Comparison of ENCODE assay signal across 17 cellular contexts in genomic region chr10:8311526-8312070, GRCh38.
DNase-seq lines count a peak whose midpoint lies in the region; ATAC-seq, FAIRE-seq and TF ChIP-seq lines count a peak whose summit lies in the region.
"Had no signal": no experiment of that assay in that cellular context is flagged by ENCODE, and none has a peak within 500 bp of the region (broad histone marks: within the 10 kb centered on the region; RNA-seq: fewer than 3 reads in every experiment).

No MANE protein-coding gene starts in this region.

- no peak overlapping the region for H3K4ac ChIP-seq in neuronal stem cell (ENCODE audit: low read length)

- no CpG with 5 or more reads among the region's 2 CpGs for WGBS in neuronal stem cell (ENCODE audit: extremely low coverage in 2 of 2, insufficient read length in 2 of 2, insufficient replicate concordance in 1 of 2), 2 donors

- H3K36me3 ChIP-seq in astrocyte (ENCODE audit: insufficient read depth, low read length) (no peaks in the 10 kb centered on the region), neuronal stem cell (replicated peaks in 1 of 2; ENCODE audit: control insufficient read depth in 2 of 2, insufficient read depth in 2 of 2, low read length in 2 of 2) (no peaks in the 10 kb centered on the region)
- H3K36me3 ChIP-seq: BLaER1 treated with 17β-estradiol and CSF1 and Interleukin-3, amounts not matched to agents 10 nM and 100 nM had no signal

- H3K18ac ChIP-seq in neuronal stem cell (ENCODE audit: low read length), result no peak overlapping the region

- FAIRE-seq in astrocyte (lab: Jason Lieb, UNC), result no peak
- FAIRE-seq: GM18507, HepG2 had no signal

- no peak overlapping the region for H2BK120ac ChIP-seq in neuronal stem cell (ENCODE audit: low read depth, low read length)

- H3K14ac ChIP-seq in neuronal stem cell (ENCODE audit: low read length), result no peak overlapping the region

- DNase-seq in activated T-cell treated with anti-CD3 and anti-CD28 coated beads, Interleukin-2, amount 50 U/mL, for 24 hours, result no peak
- DNase-seq in activated T-cell treated with anti-CD3 and anti-CD28 coated beads for 4 hours, result no peak
- DNase-seq in NCI-H226, result peak; percentile 37
- peak; percentile 56 for DNase-seq in astrocyte (ENCODE audit: low read depth)
- DNase-seq in neuronal stem cell (ENCODE audit: low spot score), result no peak
- no peak for DNase-seq in SHP77 treated with DMSO at 0.1 percent for 48 hours (lab: John Stamatoyannopoulos, UW)
- DNase-seq in LoVo (ENCODE audit: low spot score), result no peak
- DNase-seq: ACHN; Calu3; CD4-positive, CD25-positive, alpha-beta regulatory T cell; DMS 273 treated with DMSO at 0.1 percent for 48 hours; H7 had no signal

- H3K79me1 ChIP-seq in neuronal stem cell (ENCODE audit: low read depth, low read length), result no peaks in the 10 kb centered on the region

- no peaks in the 10 kb centered on the region for H3K79me2 ChIP-seq in astrocyte (ENCODE audit: insufficient read depth, low read length)

- H3K4me1 ChIP-seq in astrocyte (ENCODE audit: insufficient read depth, low read length), result peaks cover 16% of the 10 kb centered on the region
- H3K4me1 ChIP-seq in neuronal stem cell (ENCODE audit: control insufficient read depth in 2 of 2, insufficient read depth in 1 of 2, low read depth in 1 of 2, low read length in 2 of 2), result peaks cover 0 to under 1% of the 10 kb centered on the region in 2 donors
- H3K4me1 ChIP-seq: BLaER1 treated with 17β-estradiol and CSF1 and Interleukin-3, amounts not matched to agents 10 nM and 100 nM had no signal

- no peak overlapping the region for H2BK5ac ChIP-seq in neuronal stem cell (ENCODE audit: low read length)

- peak overlapping the region; percentile 69 for H3K27ac Mint-ChIP-seq in activated T-cell treated with anti-CD3 and anti-CD28 coated beads, Interleukin-2, amount 50 U/mL, for 24 hours
- no peak overlapping the region for H3K27ac Mint-ChIP-seq in astrocyte (ENCODE audit: unreplicated experiment)
- H3K27ac Mint-ChIP-seq: CD4-positive, CD25-positive, alpha-beta regulatory T cell; GM23338 had no signal

- no peak overlapping the region for H2BK15ac ChIP-seq in neuronal stem cell (ENCODE audit: low read length)

- H3K36me3 Mint-ChIP-seq in activated T-cell treated with anti-CD3 and anti-CD28 coated beads, Interleukin-2, amount 50 U/mL, for 24 hours (ENCODE audit: low read depth), result peaks cover 2% of the 10 kb centered on the region
- H3K36me3 Mint-ChIP-seq in astrocyte (ENCODE audit: low read depth, unreplicated experiment), result no peaks in the 10 kb centered on the region
- H3K36me3 Mint-ChIP-seq: CD4-positive, CD25-positive, alpha-beta regulatory T cell had no signal

- H3K4me3 ChIP-seq in astrocyte (ENCODE audit: insufficient read depth, low read depth, low read length) (no peak overlapping the region), neuronal stem cell (ENCODE audit: low read length in 2 of 2) (no peak overlapping the region)
- H3K4me3 ChIP-seq: BLaER1 treated with 17β-estradiol and CSF1 and Interleukin-3, amounts not matched to agents 10 nM and 100 nM; GM23338 had no signal

- H3K23ac ChIP-seq in neuronal stem cell (ENCODE audit: low read depth, low read length, poor library complexity), result no peak overlapping the region

- H3K27ac ChIP-seq in astrocyte (ENCODE audit: low read depth, low read length) (no peak overlapping the region), neuronal stem cell (replicated peaks; ENCODE audit: low read length) (no peak overlapping the region)
- H3K27ac ChIP-seq: BLaER1 treated with 17β-estradiol and CSF1 and Interleukin-3, amounts not matched to agents 10 nM and 100 nM had no signal

- H3K9me3 ChIP-seq in astrocyte (ENCODE audit: insufficient read depth, low read depth, low read length), result no peaks in the 10 kb centered on the region
- H3K9me3 ChIP-seq in neuronal stem cell (replicated peaks in 1 of 2; ENCODE audit: control insufficient read depth in 2 of 2, insufficient read depth in 1 of 2, low read depth in 1 of 2, low read length in 2 of 2), result no peaks in the 10 kb centered on the region
- H3K9me3 ChIP-seq: BLaER1 treated with 17β-estradiol and CSF1 and Interleukin-3, amounts not matched to agents 10 nM and 100 nM had no signal

- H3K9me3 Mint-ChIP-seq in activated T-cell treated with anti-CD3 and anti-CD28 coated beads, Interleukin-2, amount 50 U/mL, for 24 hours, result peaks cover 6% of the 10 kb centered on the region
- H3K9me3 Mint-ChIP-seq in astrocyte (ENCODE audit: unreplicated experiment), result peaks cover 2% of the 10 kb centered on the region
- H3K9me3 Mint-ChIP-seq: GM23338 had no signal

- ATAC-seq in GM18519 (IDR thresholded peaks at IDR 0.05; ENCODE audit: low FRiP score, unreplicated experiment), result no peak
- ATAC-seq: GM23338, HepG2 had no signal

- no peak for TF ChIP-seq CTCF in astrocyte (IDR thresholded peaks at IDR 0.05; ENCODE audit: insufficient read depth, low read depth, low read length)

- H2AK5ac ChIP-seq in neuronal stem cell (ENCODE audit: low read depth, low read length), result no peak overlapping the region

- H3K27me3 ChIP-seq in astrocyte (ENCODE audit: insufficient read depth, low read length) (no peaks in the 10 kb centered on the region), neuronal stem cell (ENCODE audit: control insufficient read depth in 3 of 3, insufficient read depth in 3 of 3, low read depth in 1 of 3, low read length in 3 of 3) (no peaks in the 10 kb centered on the region)
- H3K27me3 ChIP-seq: BLaER1 treated with 17β-estradiol and CSF1 and Interleukin-3, amounts not matched to agents 10 nM and 100 nM had no signal

- H3K4me2 ChIP-seq in astrocyte (ENCODE audit: low read length) (peak overlapping the region; percentile 79), neuronal stem cell (ENCODE audit: insufficient read depth, low read length, poor library complexity, severe bottlenecking) (no peak overlapping the region)
- H3K4me2 ChIP-seq: BLaER1 treated with 17β-estradiol and CSF1 and Interleukin-3, amounts not matched to agents 10 nM and 100 nM; GM23338 had no signal

- peaks cover 66% of the 10 kb centered on the region for H3K4me1 Mint-ChIP-seq in activated T-cell treated with anti-CD3 and anti-CD28 coated beads, Interleukin-2, amount 50 U/mL, for 24 hours (ENCODE audit: low read depth)
- H3K4me1 Mint-ChIP-seq in astrocyte (ENCODE audit: low read depth, unreplicated experiment), result peaks cover 20% of the 10 kb centered on the region

- H2BK12ac ChIP-seq in neuronal stem cell (ENCODE audit: low read length), result no peak overlapping the region

- H3K9ac ChIP-seq in astrocyte (ENCODE audit: low read length), result no peak overlapping the region
- H3K9ac ChIP-seq in neuronal stem cell (ENCODE audit: low read depth, low read length, poor library complexity), result no peak overlapping the region
- H3K9ac ChIP-seq: BLaER1 treated with 17β-estradiol and CSF1 and Interleukin-3, amounts not matched to agents 10 nM and 100 nM had no signal

- H2AFZ ChIP-seq in astrocyte (ENCODE audit: low read depth, low read length) (no peak overlapping the region), neuronal stem cell (ENCODE audit: low read length) (no peak overlapping the region)
- H2AFZ ChIP-seq: GM23338 had no signal

- no peaks in the 10 kb centered on the region for H3K27me3 Mint-ChIP-seq in activated T-cell treated with anti-CD3 and anti-CD28 coated beads, Interleukin-2, amount 50 U/mL, for 24 hours
- no peaks in the 10 kb centered on the region for H3K27me3 Mint-ChIP-seq in astrocyte (ENCODE audit: low read depth, unreplicated experiment)

- H4K8ac ChIP-seq in neuronal stem cell (ENCODE audit: low read depth, low read length), result no peak overlapping the region

- H3K4me3 Mint-ChIP-seq in activated T-cell treated with anti-CD3 and anti-CD28 coated beads, Interleukin-2, amount 50 U/mL, for 24 hours, result no peak overlapping the region
- no peak overlapping the region for H3K4me3 Mint-ChIP-seq in astrocyte (ENCODE audit: unreplicated experiment)
- H3K4me3 Mint-ChIP-seq: CD4-positive, CD25-positive, alpha-beta regulatory T cell; GM23338 had no signal

- no peaks in the 10 kb centered on the region for H4K20me1 ChIP-seq in astrocyte (ENCODE audit: insufficient read depth, low read length)
- H4K20me1 ChIP-seq: BLaER1 treated with 17β-estradiol and CSF1 and Interleukin-3, amounts not matched to agents 10 nM and 100 nM had no signal

- H4K91ac ChIP-seq in neuronal stem cell (ENCODE audit: low read depth, low read length, poor library complexity), result peak overlapping the region; percentile 59

Comparison
In these comparisons a context has a peak if more than half of its experiments do, and no peak if none do; other contexts are left out.
1. DNase-seq: peak in NCI-H226 (single experiment) and astrocyte (single experiment); none in activated T-cell treated with anti-CD3 and anti-CD28 coated beads, Interleukin-2, amount 50 U/mL, for 24 hours (single experiment), activated T-cell treated with anti-CD3 and anti-CD28 coated beads for 4 hours (single experiment), neuronal stem cell (single experiment), SHP77 treated with DMSO at 0.1 percent for 48 hours (single experiment) and LoVo (single experiment).